Comparison of ENCODE assay signal across 23 cellular contexts in the genomic region with DNA sequence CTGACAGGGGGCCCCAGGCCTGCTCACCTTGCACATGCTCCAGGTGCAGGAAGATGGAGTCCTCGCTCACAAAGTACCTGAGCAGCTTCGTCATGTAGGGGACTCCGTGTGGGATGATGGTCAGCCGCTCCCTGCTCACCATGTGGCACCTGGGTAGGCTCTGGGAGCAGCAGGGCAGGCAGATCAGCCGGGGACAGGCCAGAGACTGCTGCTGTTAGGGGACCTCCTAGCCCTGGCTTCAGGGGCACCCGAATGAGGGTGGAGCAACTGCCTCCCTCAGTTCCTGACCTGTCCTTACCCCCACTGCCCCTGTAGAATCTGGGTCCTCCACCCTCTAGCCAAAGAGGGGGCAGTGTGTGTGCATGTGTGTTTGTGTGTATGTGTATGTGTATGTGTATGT. TPM values are rescaled to one million over a fixed set of nuclear protein-coding genes. Genes with fewer than 3 reads are reported as not detected.
"Had no signal": no experiment of that assay in that cellular context is flagged by ENCODE, and none has a peak within 500 bp of the region (broad histone marks: within the 10 kb centered on the region; RNA-seq: fewer than 3 reads in every experiment).

No MANE protein-coding gene starts in this region.

- H3K4me3 ChIP-seq: dorsolateral prefrontal cortex, esophagus muscularis mucosa, gastrocnemius medialis, heart right ventricle, mucosa of descending colon, ovary, right atrium auricular region, sigmoid colon, skin epidermis, stomach, thoracic aorta, uterus had no signal

- H3K27ac ChIP-seq: dorsolateral prefrontal cortex, esophagus muscularis mucosa, gastrocnemius medialis, heart right ventricle, ovary, right atrium auricular region, sigmoid colon, skin epidermis, stomach, thoracic aorta, uterus had no signal

- H3K36me3 ChIP-seq: gastrocnemius medialis, ovary, right atrium auricular region, sigmoid colon, thoracic aorta, uterus had no signal

- H3K27me3 ChIP-seq: dorsolateral prefrontal cortex, esophagus muscularis mucosa, gastrocnemius medialis, heart right ventricle, ovary, right atrium auricular region, sigmoid colon, stomach, uterus had no signal

- H3K9me3 ChIP-seq: esophagus muscularis mucosa, gastrocnemius medialis, heart right ventricle, mucosa of descending colon, ovary, right atrium auricular region, sigmoid colon, stomach, thoracic aorta, uterus had no signal

- ATAC-seq: gastrocnemius medialis; heart right ventricle; naive thymus-derived CD8-positive, alpha-beta T cell had no signal

- DNase-seq: cortex of kidney; dorsolateral prefrontal cortex; effector CD8-positive, alpha-beta T cell; gastrocnemius medialis; heart right ventricle; hypothalamus; kidney glomerular epithelial cell; naive thymus-derived CD8-positive, alpha-beta T cell; ovary; sigmoid colon; stimulated activated naive CD4-positive, alpha-beta T cell; stomach; substantia nigra; uterus had no signal

RNA-seq across cellular contexts. Expression of a gene that starts 35.3 kb away (rescaled TPM):
- total RNA-seq: esophagus muscularis mucosa, fibroblast of villous mesenchyme, gastrocnemius medialis, heart right ventricle, liver, ovary, posterior vena cava, right atrium auricular region, stomach, thoracic aorta, uterus had no signal
- polyA plus RNA-seq: heart right ventricle, neural cell, ovary, stomach had no signal

RNA-seq across cellular contexts. Expression of a gene that starts 44.2 kb away (rescaled TPM):
- total RNA-seq: naive thymus-derived CD8-positive, alpha-beta T cell had no signal
- polyA plus RNA-seq: neural cell had no signal
